In the genomic region with DNA sequence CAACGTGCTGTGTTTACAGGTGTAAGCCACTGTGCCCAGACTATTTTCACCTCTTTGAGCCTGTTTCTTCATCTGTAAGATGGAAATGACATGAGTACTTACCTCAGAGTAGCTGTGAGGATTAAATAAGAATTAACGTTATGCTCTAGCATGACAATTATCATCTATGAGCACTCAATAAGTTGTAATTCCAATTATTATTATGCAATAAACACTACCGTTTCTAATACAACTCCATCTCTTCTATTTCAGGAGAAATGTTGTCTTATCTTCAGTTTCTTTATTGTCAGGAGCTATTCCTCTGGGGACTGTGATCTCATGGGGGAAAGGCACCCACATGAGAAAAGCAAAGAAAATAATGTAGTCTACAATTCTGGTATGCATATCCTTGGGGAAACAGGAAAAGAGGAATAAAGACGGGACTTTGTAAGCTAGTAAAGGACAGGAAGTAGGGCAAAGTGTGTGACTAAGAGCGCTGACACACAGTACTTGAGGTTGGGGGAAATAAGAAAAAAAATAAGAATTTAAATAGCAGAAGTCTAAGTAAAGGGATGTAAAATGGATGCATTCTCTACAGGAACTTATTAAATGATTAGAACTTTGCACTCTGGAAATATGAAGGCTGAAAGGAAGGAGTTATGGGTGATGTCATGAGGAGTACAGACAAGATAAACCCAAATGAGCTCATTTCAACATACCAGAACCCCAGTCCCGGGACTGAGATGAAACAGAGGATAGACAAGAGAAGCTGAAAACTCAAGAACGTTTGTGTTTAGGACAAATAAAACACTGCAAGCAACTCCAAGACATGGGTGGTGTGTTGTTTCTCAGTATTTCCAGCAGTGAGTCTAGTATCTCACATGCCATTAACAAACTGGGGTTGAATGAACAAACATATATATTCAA, we compare ENCODE assay signal across 15 cellular contexts. TPM values are rescaled to one million over a fixed set of nuclear protein-coding genes. Genes with fewer than 3 reads are reported as not detected.
DNase-seq lines count a peak whose midpoint lies in the region; ATAC-seq, FAIRE-seq and TF ChIP-seq lines count a peak whose summit lies in the region.
"Had no signal": no experiment of that assay in that cellular context is flagged by ENCODE, and none has a peak within 500 bp of the region (broad histone marks: within the 10 kb centered on the region; RNA-seq: fewer than 3 reads in every experiment).

No MANE protein-coding gene starts in this region.

- no peak for DNase-seq in left ventricle myocardium inferior
- DNase-seq in Right ventricle myocardium inferior (ENCODE audit: missing footprints), result no peak
- peak; percentile 88 for DNase-seq in SK-N-MC (ENCODE audit: low read depth, low spot score)
- DNase-seq in fibroblast of the aortic adventitia (ENCODE audit: low read depth), result peak; percentile 37
- no peak for DNase-seq in spleen
- DNase-seq in NCI-H1417 treated with DMSO at 0.1 percent for 48 hours (lab: John Stamatoyannopoulos, UW), result no peak
- no peak for DNase-seq in small intestine
- no peak for DNase-seq in NCI-H510A treated with DMSO at 0.1 percent for 48 hours (lab: John Stamatoyannopoulos, UW)
- DNase-seq: activated naive CD8-positive, alpha-beta T cell treated with anti-CD3 and anti-CD28 coated beads, Interleukin-2, amount 10 ng/mL, durations not matched to agents 7 days and 5 days; effector CD4-positive, alpha-beta T cell; NCI-H1694; NK-92 treated with Interleukin-12 subunit alpha and Interleukin-12 subunit beta, amount 100 ng/mL, for 24 hours; sigmoid colon; T-helper 2 cell had no signal

- ATAC-seq in Right ventricle myocardium inferior, result no peak

- H3K9me3 ChIP-seq in left ventricle myocardium inferior (replicated peaks) (peaks cover 31% of the 10 kb centered on the region), SK-N-MC (ENCODE audit: low read depth, low read length) (no peaks in the 10 kb centered on the region), spleen (peaks cover 0 to 30% (median 28%) of the 10 kb centered on the region in 8 donors), small intestine (ENCODE audit: control insufficient read depth, low read depth) (no peaks in the 10 kb centered on the region)

- no peak overlapping the region for H3K4me3 ChIP-seq in left ventricle myocardium inferior
- H3K4me3 ChIP-seq in SK-N-MC, result peak overlapping the region; percentile 70
- H3K4me3 ChIP-seq in fibroblast of the aortic adventitia (ENCODE audit: low read depth, low read length), result no peak overlapping the region
- H3K4me3 ChIP-seq in spleen, result no peak overlapping the region
- no peak overlapping the region for H3K4me3 ChIP-seq in small intestine (ENCODE audit: low read depth in 1 of 2, low read length in 2 of 2)
- H3K4me3 ChIP-seq: sigmoid colon, tibial nerve had no signal

- intact Hi-C loops in left ventricle myocardium inferior (cut with micrococcal nuclease), result no loop called here
- intact Hi-C loops in Right ventricle myocardium inferior (cut with DNase I), result no loop called here
- intact Hi-C loops in spleen (cut with DNase I; ENCODE audit: low total_unique reads), result no loop called here

- FAIRE-seq in small intestine (lab: Jason Lieb, UNC), result no peak

- peak overlapping the region; percentile 9 for H3K27ac ChIP-seq in left ventricle myocardium inferior (replicated peaks)
- H3K27ac ChIP-seq in SK-N-MC, result peak overlapping the region; percentile 96
- H3K27ac ChIP-seq in spleen, result peak overlapping the region in 5 of 8 donors; percentile 28 to 50 (median 43)
- peak overlapping the region in 1 of 2 donors; percentile 57 for H3K27ac ChIP-seq in small intestine (ENCODE audit: low read depth in 1 of 2, low read length in 1 of 2)

- H3K27me3 ChIP-seq in left ventricle myocardium inferior (ENCODE audit: low read depth) (no peaks in the 10 kb centered on the region), spleen (replicated peaks in 1 of 7) (no peaks in the 10 kb centered on the region), small intestine (ENCODE audit: control insufficient read depth in 2 of 2, insufficient read depth in 2 of 2, low read length in 2 of 2) (no peaks in the 10 kb centered on the region)
- H3K27me3 ChIP-seq: sigmoid colon, tibial nerve had no signal

- H3K36me3 ChIP-seq in left ventricle myocardium inferior (peaks cover 7% of the 10 kb centered on the region), SK-N-MC (ENCODE audit: insufficient read depth, low read length) (no peaks in the 10 kb centered on the region), spleen (no peaks in the 10 kb centered on the region), small intestine (ENCODE audit: control insufficient read depth in 2 of 2, insufficient read depth in 2 of 2, low read length in 2 of 2) (no peaks in the 10 kb centered on the region)
- H3K36me3 ChIP-seq: sigmoid colon had no signal

- TF ChIP-seq CTCF in left ventricle myocardium inferior (IDR thresholded peaks at IDR 0.05; ENCODE audit: borderline replicate concordance), result no peak
- no peak for TF ChIP-seq CTCF in fibroblast of the aortic adventitia (IDR thresholded peaks at IDR 0.05; ENCODE audit: insufficient read depth, low read length)
- no peak for TF ChIP-seq CTCF in spleen (IDR thresholded peaks at IDR 0.05 in 8 of 11, conservative IDR thresholded peaks at IDR 0.05 in 3 of 11)

- H3K9ac ChIP-seq in SK-N-MC (ENCODE audit: insufficient read length), result peak overlapping the region; percentile 60

- peaks cover 23% of the 10 kb centered on the region for H3K4me1 ChIP-seq in left ventricle myocardium inferior
- peaks cover 7 to 17% (median 9%) of the 10 kb centered on the region in 6 donors for H3K4me1 ChIP-seq in spleen
- H3K4me1 ChIP-seq in small intestine (ENCODE audit: control insufficient read depth in 2 of 2, insufficient read depth in 1 of 2, low read depth in 1 of 2, low read length in 1 of 2), result no peaks in the 10 kb centered on the region
- H3K4me1 ChIP-seq: tibial nerve had no signal

- WGBS in spleen, 5 donors, result 47 to 63% (median 51%) methylated on average over 7 of the region's 7 CpGs
- 63 to 74% (median 71%) methylated on average over 7 of the region's 7 CpGs for WGBS in small intestine, 3 donors

- TF ChIP-seq POLR2A in spleen (IDR thresholded peaks at IDR 0.05), result no peak

RNA-seq across cellular contexts. Expression of gene PHC2, which starts 9.8 kb away (rescaled TPM):
- 105 TPM for total RNA-seq in left ventricle myocardium inferior
- total RNA-seq in Right ventricle myocardium inferior, result 102 TPM
- total RNA-seq in fibroblast of the aortic adventitia (ENCODE audit: low replicate concordance), result 30.3 and 50.5 TPM in 2 replicates
- 100 to 1,000 TPM; 105 to 272 (median 148) TPM for total RNA-seq in spleen
- 100 to 1,000 TPM in 1 of 3 donors, 10 to 100 TPM in 2; 51.1 to 101 (median 53.3) TPM for polyA plus RNA-seq in spleen
- polyA plus RNA-seq in small intestine, result 100 to 1,000 TPM in 1 of 3 donors, 10 to 100 TPM in 2; 41.2 to 110 (median 50.0) TPM

RNA-seq across cellular contexts. Expression of gene ZSCAN20, which starts 51.3 kb away (rescaled TPM):
- total RNA-seq in left ventricle myocardium inferior (5.7 TPM), Right ventricle myocardium inferior (4.7 TPM), fibroblast of the aortic adventitia (ENCODE audit: low replicate concordance) (6.2 and 6.7 TPM in 2 replicates), spleen (1 to 10 TPM; 3.4 to 6.2 (median 4.5) TPM)
- polyA plus RNA-seq in spleen (under 1 TPM; 0.28 to 0.64 (median 0.35) TPM), small intestine (1 to 10 TPM; 1.6 to 3.1 (median 2.0) TPM)

Comparison
In these comparisons a context has a peak if more than half of its experiments do, and no peak if none do; other contexts are left out.
1. DNase-seq: peak in SK-N-MC (single experiment) and fibroblast of the aortic adventitia (single experiment); none in left ventricle myocardium inferior (single experiment), Right ventricle myocardium inferior (single experiment), spleen (single experiment), NCI-H1417 treated with DMSO at 0.1 percent for 48 hours (single experiment), small intestine (single experiment) and NCI-H510A treated with DMSO at 0.1 percent for 48 hours (single experiment).